ENCODE assay signal across 33 cellular contexts in genomic region chr6:102677225-102677624, GRCh38.
DNase-seq lines count a peak whose midpoint lies in the region; ATAC-seq and TF ChIP-seq lines count a peak whose summit lies in the region.
"Had no signal": no experiment of that assay in that cellular context is flagged by ENCODE, and none has a peak within 500 bp of the region (broad histone marks: within the 10 kb centered on the region; RNA-seq: fewer than 3 reads in every experiment).

No MANE protein-coding gene starts in this region.

- ATAC-seq in SK-N-SH treated with all-trans-retinoic acid at 6 μM for 48 hours (no peak), GM21515 (IDR thresholded peaks at IDR 0.05; ENCODE audit: unreplicated experiment) (no peak)
- ATAC-seq: A549; CD8-positive, alpha-beta T cell had no signal

- CTCF ChIA-PET in SK-N-SH (lab: Yijun Ruan, JAX), result no interaction called here

- no peaks in the 10 kb centered on the region for H3K27me3 Mint-ChIP-seq in activated T-cell treated with anti-CD3 and anti-CD28 coated beads, Interleukin-2, amount 50 U/mL, for 24 hours
- H3K27me3 Mint-ChIP-seq: B cell; CD4-positive, alpha-beta memory T cell; CD4-positive, alpha-beta T cell; CD4-positive, CD25-positive, alpha-beta regulatory T cell; CD8-positive, alpha-beta memory T cell had no signal

- no peak for DNase-seq in SK-N-SH
- DNase-seq in SK-N-DZ (ENCODE audit: low spot score), result peak; percentile 46
- no peak for DNase-seq in activated T-cell treated with anti-CD3 and anti-CD28 coated beads, Interleukin-2, amount 50 U/mL, for 24 hours
- DNase-seq: 8988T; ACHN; AML-193; BE2C; C1 segment of cervical spinal cord; Caco-2; Calu3; CD4-positive, alpha-beta memory T cell; CD4-positive, alpha-beta T cell; CD4-positive, CD25-positive, alpha-beta regulatory T cell; CD8-positive, alpha-beta memory T cell; CD8-positive, alpha-beta T cell; COR-L47; DMS 273 treated with DMSO at 0.1 percent for 48 hours; DMS153; DMS53; DMS79; DMS79 treated with DMSO at 0.1 percent for 48 hours; DND-41; EL had no signal

- H3K9ac ChIP-seq in SK-N-SH, result no peak overlapping the region
- H3K9ac ChIP-seq in neural cell (ENCODE audit: low read length), result no peak overlapping the region
- H3K9ac ChIP-seq: BLaER1; BLaER1 treated with 17β-estradiol and CSF1 and Interleukin-3, amounts not matched to agents 10 nM and 100 nM had no signal

- H3K36me3 ChIP-seq in SK-N-SH (replicated peaks in 1 of 2; ENCODE audit: control insufficient read depth in 1 of 2, insufficient read depth in 2 of 2, low read length in 1 of 2), result no peaks in the 10 kb centered on the region
- H3K36me3 ChIP-seq in neural cell (ENCODE audit: insufficient read depth, low read length), result no peaks in the 10 kb centered on the region
- H3K36me3 ChIP-seq: BE2C; BLaER1; BLaER1 treated with 17β-estradiol and CSF1 and Interleukin-3, amounts not matched to agents 10 nM and 100 nM had no signal

- no peak overlapping the region for H3K4me3 Mint-ChIP-seq in activated T-cell treated with anti-CD3 and anti-CD28 coated beads, Interleukin-2, amount 50 U/mL, for 24 hours
- H3K4me3 Mint-ChIP-seq: B cell; CD14-positive monocyte; CD4-positive, alpha-beta memory T cell; CD4-positive, alpha-beta T cell; CD4-positive, CD25-positive, alpha-beta regulatory T cell; CD8-positive, alpha-beta memory T cell; CD8-positive, alpha-beta T cell had no signal

- TF ChIP-seq CTCF in SK-N-SH (IDR thresholded peaks at IDR 0.05) (no peak), neural cell (IDR thresholded peaks at IDR 0.05; ENCODE audit: poor library complexity, severe bottlenecking) (no peak)

- no peaks in the 10 kb centered on the region for H3K4me1 Mint-ChIP-seq in activated T-cell treated with anti-CD3 and anti-CD28 coated beads, Interleukin-2, amount 50 U/mL, for 24 hours (ENCODE audit: low read depth)
- H3K4me1 Mint-ChIP-seq: B cell; CD14-positive monocyte; CD4-positive, alpha-beta memory T cell; CD4-positive, CD25-positive, alpha-beta regulatory T cell; CD8-positive, alpha-beta memory T cell had no signal

- POLR2A ChIA-PET in SK-N-SH (lab: Yijun Ruan, JAX), result no interaction called here

- TF ChIP-seq RAD21 in SK-N-SH (IDR thresholded peaks at IDR 0.05; ENCODE audit: low read length) (no peak), neural cell (conservative IDR thresholded peaks at IDR 0.05) (no peak)

- no peaks in the 10 kb centered on the region for H3K36me3 Mint-ChIP-seq in activated T-cell treated with anti-CD3 and anti-CD28 coated beads, Interleukin-2, amount 50 U/mL, for 24 hours (ENCODE audit: low read depth)
- H3K36me3 Mint-ChIP-seq: CD14-positive monocyte; CD4-positive, alpha-beta memory T cell; CD4-positive, CD25-positive, alpha-beta regulatory T cell; CD8-positive, alpha-beta memory T cell; CD8-positive, alpha-beta T cell had no signal

- H3K27ac Mint-ChIP-seq in activated T-cell treated with anti-CD3 and anti-CD28 coated beads, Interleukin-2, amount 50 U/mL, for 24 hours, result no peak overlapping the region
- H3K27ac Mint-ChIP-seq: B cell; CD14-positive monocyte; CD4-positive, alpha-beta memory T cell; CD4-positive, alpha-beta T cell; CD4-positive, CD25-positive, alpha-beta regulatory T cell; CD8-positive, alpha-beta memory T cell; CD8-positive, alpha-beta T cell had no signal

- H4K20me1 ChIP-seq in SK-N-SH (ENCODE audit: insufficient read depth) (no peaks in the 10 kb centered on the region), neural cell (ENCODE audit: insufficient read depth) (no peaks in the 10 kb centered on the region)
- H4K20me1 ChIP-seq: BLaER1; BLaER1 treated with 17β-estradiol and CSF1 and Interleukin-3, amounts not matched to agents 10 nM and 100 nM had no signal

- peaks cover 0 to 6% of the 10 kb centered on the region in 2 experiments; a peak in 2 of 4 replicates for H3K4me1 ChIP-seq in SK-N-SH (ENCODE audit: control insufficient read depth in 1 of 2, insufficient read depth in 2 of 2, low read depth in 1 of 2, low read length in 1 of 2)
- H3K4me1 ChIP-seq: A549; BLaER1; BLaER1 treated with 17β-estradiol and CSF1 and Interleukin-3, amounts not matched to agents 10 nM and 100 nM had no signal

- H3K9me3 ChIP-seq in SK-N-SH (no peaks in the 10 kb centered on the region), neural cell (ENCODE audit: low read length) (no peaks in the 10 kb centered on the region)
- H3K9me3 ChIP-seq: A549; BE2C; BLaER1; BLaER1 treated with 17β-estradiol and CSF1 and Interleukin-3, amounts not matched to agents 10 nM and 100 nM; Caco-2 had no signal

- H3K27ac ChIP-seq in SK-N-SH (ENCODE audit: low read depth in 2 of 2, low read length in 1 of 2) (no peak overlapping the region), neural cell (ENCODE audit: low read length) (no peak overlapping the region)
- H3K27ac ChIP-seq: 22Rv1; A549; BLaER1; BLaER1 treated with 17β-estradiol and CSF1 and Interleukin-3, amounts not matched to agents 10 nM and 100 nM; C4-2B had no signal

- no peaks in the 10 kb centered on the region for H3F3A ChIP-seq in SK-N-SH (replicated peaks; ENCODE audit: insufficient read depth)
- no peaks in the 10 kb centered on the region for H3F3A ChIP-seq in neural cell (ENCODE audit: insufficient read depth, low read length, poor library complexity, severe bottlenecking)

- no peak for TF ChIP-seq EP300 in SK-N-SH (IDR thresholded peaks at IDR 0.05; ENCODE audit: borderline replicate concordance in 1 of 2, low read depth in 1 of 2, low read length in 1 of 2)
- peak; percentile 50 for TF ChIP-seq EP300 in neural cell (conservative IDR thresholded peaks at IDR 0.05; ENCODE audit: poor library complexity, severe bottlenecking)

- H3K4me3 ChIP-seq in SK-N-SH (ENCODE audit: low read depth in 2 of 2, low read length in 1 of 2), result no peak overlapping the region
- H3K4me3 ChIP-seq in neural cell (ENCODE audit: low read length), result no peak overlapping the region
- H3K4me3 ChIP-seq: A549; BLaER1; BLaER1 treated with 17β-estradiol and CSF1 and Interleukin-3, amounts not matched to agents 10 nM and 100 nM had no signal

- WGBS in SK-N-SH (ENCODE audit: low lambda C conversion rate), result 16% methylated on average over 1 of the region's 1 CpG

- H3K27me3 ChIP-seq in SK-N-SH (ENCODE audit: insufficient read depth) (no peaks in the 10 kb centered on the region), neural cell (ENCODE audit: insufficient read depth, low read depth, low read length) (no peaks in the 10 kb centered on the region)
- H3K27me3 ChIP-seq: BE2C; BLaER1; BLaER1 treated with 17β-estradiol and CSF1 and Interleukin-3, amounts not matched to agents 10 nM and 100 nM had no signal

- H2AFZ ChIP-seq in SK-N-SH (ENCODE audit: low read depth) (no peak overlapping the region), neural cell (ENCODE audit: low read depth, low read length) (no peak overlapping the region)

- H3K4me2 ChIP-seq in SK-N-SH, result no peak overlapping the region
- H3K4me2 ChIP-seq in neural cell (ENCODE audit: low read length), result no peak overlapping the region
- H3K4me2 ChIP-seq: A549; BLaER1; BLaER1 treated with 17β-estradiol and CSF1 and Interleukin-3, amounts not matched to agents 10 nM and 100 nM had no signal

- no peaks in the 10 kb centered on the region for H3K9me2 ChIP-seq in SK-N-SH
- H3K9me2 ChIP-seq in neural cell (ENCODE audit: insufficient read depth, low read length), result no peaks in the 10 kb centered on the region

- H3K9me3 Mint-ChIP-seq in activated T-cell treated with anti-CD3 and anti-CD28 coated beads, Interleukin-2, amount 50 U/mL, for 24 hours, result peaks cover 4% of the 10 kb centered on the region
- H3K9me3 Mint-ChIP-seq: CD14-positive monocyte; CD4-positive, alpha-beta T cell had no signal

- H3K79me2 ChIP-seq in SK-N-SH (ENCODE audit: insufficient read depth) (no peaks in the 10 kb centered on the region), neural cell (replicated peaks; ENCODE audit: insufficient read depth, low read length) (no peaks in the 10 kb centered on the region)

TF ChIP-seq in SK-N-SH treated with all-trans-retinoic acid at 6 μM for 48 hours, 23 proteins besides CTCF, POLR2A, EP300 and RAD21:
- TF ChIP-seq TCF4 (CRISPR knock-in tag; IDR thresholded peaks at IDR 0.05; ENCODE audit: borderline replicate concordance) (peak; percentile 29; the same call in 1 of the 2 replicates), ZFP30 (CRISPR knock-in tag; IDR thresholded peaks at IDR 0.05) (no peak), ZC3H10 (CRISPR knock-in tag; IDR thresholded peaks at IDR 0.05) (peak; percentile 74; the same call in 1 of the 2 replicates), ISL1 (CRISPR knock-in tag; IDR thresholded peaks at IDR 0.05) (peak; percentile 76)

TF ChIP-seq in SK-N-SH, 30 proteins besides CTCF, POLR2A, EP300 and RAD21:
- no peak for TF ChIP-seq TEAD4 (IDR thresholded peaks at IDR 0.05; ENCODE audit: borderline replicate concordance, insufficient read depth)
- TF ChIP-seq EZH2phosphoT487 (IDR thresholded peaks at IDR 0.05; ENCODE audit: borderline replicate concordance, low read depth), result no peak
- TF ChIP-seq TAF1 (IDR thresholded peaks at IDR 0.05; ENCODE audit: borderline replicate concordance, low read depth, low read length), result no peak
- no peak for TF ChIP-seq RXRA (IDR thresholded peaks at IDR 0.05; ENCODE audit: borderline replicate concordance, low read depth)
- TF ChIP-seq FOXM1 (IDR thresholded peaks at IDR 0.05; ENCODE audit: low read depth), result no peak

TF ChIP-seq in neural cell, 6 proteins besides CTCF, POLR2A, EP300 and RAD21 (continues in another document):
- no peak for TF ChIP-seq SMC3 (conservative IDR thresholded peaks at IDR 0.05; ENCODE audit: poor library complexity)
- TF ChIP-seq MXI1 (conservative IDR thresholded peaks at IDR 0.05; ENCODE audit: poor library complexity, severe bottlenecking), result no peak
- TF ChIP-seq TAF1 (IDR thresholded peaks at IDR 0.05; ENCODE audit: low read depth), result no peak
